Comparison of ENCODE assay signal across 19 cellular contexts in genomic region chrX:23114256-23114655, GRCh38.
DNase-seq lines count a peak whose midpoint lies in the region; TF ChIP-seq lines count a peak whose summit lies in the region.
"Had no signal": no experiment of that assay in that cellular context is flagged by ENCODE, and none has a peak within 500 bp of the region (broad histone marks: within the 10 kb centered on the region; RNA-seq: fewer than 3 reads in every experiment).

No MANE protein-coding gene starts in this region.

- H3K9me3 ChIP-seq in HEK293 (ENCODE audit: control insufficient read depth, insufficient read depth, low read depth, low read length) (no peaks in the 10 kb centered on the region), prostate gland (no peaks in the 10 kb centered on the region), testis (no peaks in the 10 kb centered on the region)
- H3K9me3 ChIP-seq: HAP-1 had no signal

- H3K4me1 ChIP-seq in HEK293 (ENCODE audit: control insufficient read depth, insufficient read depth, low read length) (no peaks in the 10 kb centered on the region), prostate gland (replicated peaks) (no peaks in the 10 kb centered on the region), testis (no peaks in the 10 kb centered on the region)
- H3K4me1 ChIP-seq: BLaER1 had no signal

- H3K27me3 ChIP-seq in prostate gland (replicated peaks; ENCODE audit: insufficient read depth) (no peaks in the 10 kb centered on the region), testis (no peaks in the 10 kb centered on the region)
- H3K27me3 ChIP-seq: BLaER1 had no signal

- TF ChIP-seq CTCF in HEK293 (tag by site-specific recombination; IDR thresholded peaks at IDR 0.05) = no peak
- TF ChIP-seq CTCF in mesothelial cell of epicardium (IDR thresholded peaks at IDR 0.05; ENCODE audit: unreplicated experiment) = no peak
- TF ChIP-seq CTCF in prostate gland (IDR thresholded peaks at IDR 0.05) = no peak
- TF ChIP-seq CTCF in testis (IDR thresholded peaks at IDR 0.05) = no peak

- POLR2A ChIA-PET in HEK293 (lab: Yijun Ruan, JAX) = no interaction called here

- no peak overlapping the region for H3K4me3 Mint-ChIP-seq in mesothelial cell of epicardium
- H3K4me3 Mint-ChIP-seq: CD14-positive monocyte; CD4-positive, alpha-beta memory T cell; IgD-negative memory B cell had no signal

- H3K36me3 Mint-ChIP-seq in mesothelial cell of epicardium = no peaks in the 10 kb centered on the region
- H3K36me3 Mint-ChIP-seq: CD14-positive monocyte; CD4-positive, alpha-beta memory T cell; IgD-negative memory B cell had no signal

- intact Hi-C loops in prostate gland (cut with DNase I) (no loop called here), testis (cut with DNase I; ENCODE audit: low total_unique reads) (no loop called here)

- no peak overlapping the region for H3K4me3 ChIP-seq in HEK293 (ENCODE audit: low read depth, low read length)
- no peak overlapping the region for H3K4me3 ChIP-seq in prostate gland
- no peak overlapping the region for H3K4me3 ChIP-seq in testis
- H3K4me3 ChIP-seq: BLaER1, GM23248, HAP-1 had no signal

- CTCF ChIA-PET in HEK293 (lab: Yijun Ruan, JAX) = interaction anchor here (0.5 to 0.9 kb wide), 2 partner anchors 12 to 88 kb away, joined by 3 read pairs; no protein-coding TSS in a partner anchor

- WGBS in prostate gland = 48% methylated on average over 10 of the region's 10 CpGs
- 53 to 69% methylated on average over 8 to 10 of the region's 10 CpGs for WGBS in testis, 2 donors

- peak overlapping the region; percentile 17 for H3K27ac Mint-ChIP-seq in mesothelial cell of epicardium
- H3K27ac Mint-ChIP-seq: CD14-positive monocyte; CD4-positive, alpha-beta memory T cell; IgD-negative memory B cell had no signal

- H3K36me3 ChIP-seq in HEK293 (ENCODE audit: control insufficient read depth in 2 of 2, insufficient read depth in 1 of 2, low read length in 2 of 2) (no peaks in the 10 kb centered on the region), prostate gland (no peaks in the 10 kb centered on the region), testis (ENCODE audit: low read depth, missing control alignments) (no peaks in the 10 kb centered on the region)
- H3K36me3 ChIP-seq: BLaER1, HAP-1 had no signal

- TF ChIP-seq POLR2A in prostate gland (IDR thresholded peaks at IDR 0.05) (no peak), testis (IDR thresholded peaks at IDR 0.05) (no peak)

- no peaks in the 10 kb centered on the region for H3K27me3 Mint-ChIP-seq in mesothelial cell of epicardium (ENCODE audit: low read depth)
- H3K27me3 Mint-ChIP-seq: CD4-positive, alpha-beta memory T cell; IgD-negative memory B cell had no signal

- H3K27ac ChIP-seq in HEK293 (ENCODE audit: extremely low read depth, low read depth, low read length) (no peak overlapping the region), prostate gland (no peak overlapping the region), testis (no peak overlapping the region)
- H3K27ac ChIP-seq: BLaER1, GM23248, HL-60 had no signal

- peaks cover 37% of the 10 kb centered on the region for H3K4me1 Mint-ChIP-seq in mesothelial cell of epicardium
- H3K4me1 Mint-ChIP-seq: CD14-positive monocyte; CD4-positive, alpha-beta memory T cell; IgD-negative memory B cell had no signal

- DNase-seq in NCI-H748 (lab: John Stamatoyannopoulos, UW; ENCODE audit: unreplicated experiment) = peak; percentile 64
- no peak for DNase-seq in NCI-H748 treated with DMSO at 0.1 percent for 48 hours (lab: John Stamatoyannopoulos, UW)
- DNase-seq in mesothelial cell of epicardium (ENCODE audit: low spot score in 2 of 2, unreplicated experiment in 2 of 2) = no peak
- peak; percentile 8 for DNase-seq in prostate gland (ENCODE audit: low spot score)
- no peak for DNase-seq in kidney glomerular epithelial cell (lab: John Stamatoyannopoulos, UW)
- no peak for DNase-seq in UCSD-AML1 (lab: John Stamatoyannopoulos, UW; ENCODE audit: unreplicated experiment)
- DNase-seq in testis = no peak
- DNase-seq: 8988T; CD4-positive, alpha-beta memory T cell; DMS153; DMS79; GDM1; GM23248 had no signal

- H3K9me3 Mint-ChIP-seq in mesothelial cell of epicardium = peaks cover 26% of the 10 kb centered on the region
- H3K9me3 Mint-ChIP-seq: CD4-positive, alpha-beta memory T cell; IgD-negative memory B cell had no signal

TF ChIP-seq in HEK293, 187 proteins besides CTCF, POLR2A, EP300 and RAD21:
- TF ChIP-seq ZXDB (tag by site-specific recombination; IDR thresholded peaks at IDR 0.05) = no peak
- 0 out of 2 replicates have a peak, but pooled peaks have one; percentile 1 for TF ChIP-seq ZBTB17 (tag by site-specific recombination; IDR thresholded peaks at IDR 0.05)

Comparison
In these comparisons a context has a peak if more than half of its experiments do, and no peak if none do; other contexts are left out.
1. DNase-seq: peak in NCI-H748 (single experiment) and prostate gland (single experiment); none in NCI-H748 treated with DMSO at 0.1 percent for 48 hours (single experiment), mesothelial cell of epicardium (0 of 2), kidney glomerular epithelial cell (single experiment), UCSD-AML1 (single experiment) and testis (single experiment).